In genomic region chr6:159008656-159009288, GRCh38 we compare ENCODE assay signal across 8 cellular contexts. TPM values are rescaled to one million over a fixed set of nuclear protein-coding genes. Genes with fewer than 3 reads are reported as not detected.
A peak's percentile ranks its signal among the peaks of the same experiment; 100 is the strongest.
DNase-seq lines count a peak whose midpoint lies in the region; ATAC-seq and TF ChIP-seq lines count a peak whose summit lies in the region.

No MANE protein-coding gene starts in this region.

- no peak overlapping the region for H3K4me3 Mint-ChIP-seq in activated naive CD8-positive, alpha-beta T cell
- H3K4me3 Mint-ChIP-seq in activated naive CD8-positive, alpha-beta T cell treated with anti-CD3 and anti-CD28 coated beads for 36 hours, result no peak overlapping the region
- no peak overlapping the region for H3K4me3 Mint-ChIP-seq in nephron

- H3K27me3 Mint-ChIP-seq in activated naive CD8-positive, alpha-beta T cell, result no peaks in the 10 kb centered on the region
- no peaks in the 10 kb centered on the region for H3K27me3 Mint-ChIP-seq in activated naive CD8-positive, alpha-beta T cell treated with anti-CD3 and anti-CD28 coated beads for 36 hours
- no peaks in the 10 kb centered on the region for H3K27me3 Mint-ChIP-seq in nephron (ENCODE audit: low read depth)

- peak overlapping the region; percentile 59 for H3K27ac Mint-ChIP-seq in activated naive CD8-positive, alpha-beta T cell
- H3K27ac Mint-ChIP-seq in activated naive CD8-positive, alpha-beta T cell treated with anti-CD3 and anti-CD28 coated beads for 36 hours, result no peak overlapping the region
- H3K27ac Mint-ChIP-seq in nephron, result no peak overlapping the region

- H3K4me1 Mint-ChIP-seq in activated naive CD8-positive, alpha-beta T cell (ENCODE audit: low read depth), result peaks cover 33% of the 10 kb centered on the region
- H3K4me1 Mint-ChIP-seq in activated naive CD8-positive, alpha-beta T cell treated with anti-CD3 and anti-CD28 coated beads for 36 hours, result peaks cover 28% of the 10 kb centered on the region
- no peaks in the 10 kb centered on the region for H3K4me1 Mint-ChIP-seq in nephron

- no peak for DNase-seq in activated naive CD8-positive, alpha-beta T cell treated with anti-CD3 and anti-CD28 coated beads for 36 hours
- DNase-seq in OCI-M1 (lab: John Stamatoyannopoulos, UW) (peak; percentile 77), dermis blood vessel endothelial cell (peak; percentile 58), NCI-H1436 treated with DMSO at 0.1 percent for 48 hours (lab: John Stamatoyannopoulos, UW) (no peak)

- peak; percentile 68 for ATAC-seq in HG02885 (IDR thresholded peaks at IDR 0.05; ENCODE audit: poor library complexity, unreplicated experiment)
- ATAC-seq in HG02973 (IDR thresholded peaks at IDR 0.05; ENCODE audit: unreplicated experiment), result no peak

- peak; percentile 45 to 56 (median 53) for TF ChIP-seq CTCF in nephron (IDR thresholded peaks at IDR 0.05; ENCODE audit: unreplicated experiment in 3 of 3)

- H3K36me3 Mint-ChIP-seq in activated naive CD8-positive, alpha-beta T cell, result peaks cover 10% of the 10 kb centered on the region
- H3K36me3 Mint-ChIP-seq in activated naive CD8-positive, alpha-beta T cell treated with anti-CD3 and anti-CD28 coated beads for 36 hours, result peaks cover 3% of the 10 kb centered on the region
- H3K36me3 Mint-ChIP-seq in nephron (ENCODE audit: low read depth), result no peaks in the 10 kb centered on the region

- H3K9me3 Mint-ChIP-seq in activated naive CD8-positive, alpha-beta T cell (ENCODE audit: low read depth), result no peaks in the 10 kb centered on the region
- no peaks in the 10 kb centered on the region for H3K9me3 Mint-ChIP-seq in activated naive CD8-positive, alpha-beta T cell treated with anti-CD3 and anti-CD28 coated beads for 36 hours
- no peaks in the 10 kb centered on the region for H3K9me3 Mint-ChIP-seq in nephron

RNA-seq across cellular contexts. Expression of gene RSPH3, which starts 8.8 kb away (rescaled TPM):
- total RNA-seq in activated naive CD8-positive, alpha-beta T cell treated with anti-CD3 and anti-CD28 coated beads for 36 hours, result 1 to 10 TPM; 3.3 to 4.0 TPM
- total RNA-seq in dermis blood vessel endothelial cell, result 2.6 and 3.1 TPM in 2 replicates

RNA-seq across cellular contexts. Expression of gene TAGAP, which starts 36.0 kb away (rescaled TPM):
- 100 to 1,000 TPM; 167 to 175 TPM for total RNA-seq in activated naive CD8-positive, alpha-beta T cell treated with anti-CD3 and anti-CD28 coated beads for 36 hours
- total RNA-seq in dermis blood vessel endothelial cell, result not detected in 2 replicates

Comparison
In these comparisons a context has a peak if more than half of its experiments do, and no peak if none do; other contexts are left out.
1. DNase-seq: peak in OCI-M1 (single experiment) and dermis blood vessel endothelial cell (single experiment); none in activated naive CD8-positive, alpha-beta T cell treated with anti-CD3 and anti-CD28 coated beads for 36 hours (single experiment) and NCI-H1436 treated with DMSO at 0.1 percent for 48 hours (single experiment).
2. RNA of gene TAGAP, which starts 36.0 kb away (total RNA-seq): 167 to 175 TPM in activated naive CD8-positive, alpha-beta T cell treated with anti-CD3 and anti-CD28 coated beads for 36 hours; not detected in dermis blood vessel endothelial cell; every median in the first group is over 100 times any median in the second.